Comparison of ENCODE assay signal across 1 cellular context in genomic region chr7:1024876-1025746, GRCh38.
TF ChIP-seq lines count a peak whose summit lies in the region.

No MANE protein-coding gene starts in this region.

TF ChIP-seq in GM12878, 131 proteins besides CTCF, POLR2A, EP300 and RAD21 (continued from another document):
- TF ChIP-seq MLLT1 (IDR thresholded peaks at IDR 0.05) (peak; percentile 1; the same call in 1 of the 2 replicates), NBN (IDR thresholded peaks at IDR 0.05) (no peak), ZNF207 (IDR thresholded peaks at IDR 0.05; ENCODE audit: borderline replicate concordance) (no peak), TBL1XR1 (IDR thresholded peaks at IDR 0.05; ENCODE audit: low read depth, low read length) (no peak), SMAD1 (IDR thresholded peaks at IDR 0.05; ENCODE audit: low read depth, partially characterized antibody) (no peak), ZBTB33 (IDR thresholded peaks at IDR 0.05) (peak; percentile 9; the same call in 1 of the 2 replicates), NFXL1 (IDR thresholded peaks at IDR 0.05; ENCODE audit: borderline replicate concordance) (no peak), CHD2 (IDR thresholded peaks at IDR 0.05; ENCODE audit: borderline replicate concordance, low read depth, low read length) (no peak), CHD4 (IDR thresholded peaks at IDR 0.05) (no peak), ZNF384 (IDR thresholded peaks at IDR 0.05; ENCODE audit: borderline replicate concordance, low read depth, low read length) (no peak), POLR2AphosphoS5 (IDR thresholded peaks at IDR 0.05; ENCODE audit: low read length) (peak; percentile 42; the same call in 1 of the 2 replicates), ZBTB4 (CRISPR knock-in tag; IDR thresholded peaks at IDR 0.05) (no peak), IRF4 (IDR thresholded peaks at IDR 0.05; ENCODE audit: low read depth, low read length) (no peak), LARP7 (IDR thresholded peaks at IDR 0.05) (peak; percentile 33), SMC3 (IDR thresholded peaks at IDR 0.05; ENCODE audit: borderline replicate concordance, low read length) (no peak), CBX5 (IDR thresholded peaks at IDR 0.05; ENCODE audit: low read depth) (no peak), HDAC6 (IDR thresholded peaks at IDR 0.05; ENCODE audit: unreplicated experiment) (no peak), SREBF2 (IDR thresholded peaks at IDR 0.05; ENCODE audit: low read length) (0 out of 2 replicates have a peak, but pooled peaks have one; percentile 5), RFX5 (IDR thresholded peaks at IDR 0.05; ENCODE audit: low read depth, low read length) (no peak), BMI1 (IDR thresholded peaks at IDR 0.05; ENCODE audit: borderline replicate concordance) (no peak), TCF3 (IDR thresholded peaks at IDR 0.05; ENCODE audit: borderline replicate concordance, insufficient read depth, low read depth, low read length) (no peak), CREM (IDR thresholded peaks at IDR 0.05; ENCODE audit: low read depth) (no peak), ZNF592 (IDR thresholded peaks at IDR 0.05) (no peak), PAX8 (IDR thresholded peaks at IDR 0.05) (no peak), MYC (IDR thresholded peaks at IDR 0.05; ENCODE audit: insufficient read depth, insufficient read length, insufficient replicate concordance, low read length, severe bottlenecking) (no peak), NFYA (IDR thresholded peaks at IDR 0.05; ENCODE audit: borderline replicate concordance, low read depth, low read length) (no peak), POLR2AphosphoS2 (IDR thresholded peaks at IDR 0.05; ENCODE audit: low read depth, low read length) (0 out of 2 replicates have a peak, but pooled peaks have one; percentile 24)
